In the genomic region with DNA sequence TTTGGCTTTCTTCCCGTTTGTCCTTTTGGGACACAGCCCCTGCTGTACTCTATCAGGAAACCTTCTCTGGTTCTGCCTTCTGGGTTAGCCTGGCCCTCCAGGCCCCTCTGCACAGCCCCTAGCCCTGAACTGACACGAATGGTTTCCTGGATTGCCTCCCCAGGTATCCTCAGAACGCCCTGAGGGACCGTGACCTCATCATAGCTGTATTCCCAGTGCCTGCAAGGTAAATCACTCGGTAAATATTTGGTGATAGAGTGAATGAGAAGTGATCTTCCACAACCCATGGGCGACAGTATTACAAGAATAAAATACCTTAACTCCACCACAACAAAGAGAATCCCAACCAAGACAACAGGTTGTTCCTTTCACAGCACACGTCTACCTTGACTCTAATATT, we compare ENCODE assay signal across 17 cellular contexts.
"Had no signal": no experiment of that assay in that cellular context is flagged by ENCODE, and none has a peak within 500 bp of the region (broad histone marks: within the 10 kb centered on the region; RNA-seq: fewer than 3 reads in every experiment).

No MANE protein-coding gene starts in this region.

- H3K27ac ChIP-seq: cardiac muscle cell, esophagus squamous epithelium, thyroid gland had no signal

- ATAC-seq: activated CD4-positive, alpha-beta T cell treated with anti-CD3 and anti-CD28 coated beads for 36 hours; activated naive CD4-positive, alpha-beta T cell treated with anti-CD3 and anti-CD28 coated beads, Interleukin-2, amount 50 U/mL, for 72 hours; naive thymus-derived CD8-positive, alpha-beta T cell had no signal

- H3K4me3 Mint-ChIP-seq: activated CD4-positive, alpha-beta memory T cell treated with anti-CD3 and anti-CD28 coated beads for 36 hours; activated CD4-positive, alpha-beta T cell treated with anti-CD3 and anti-CD28 coated beads for 36 hours; activated T-helper 1 cell treated with anti-CD3 and anti-CD28 coated beads, Interleukin-12 subunit alpha, Interleukin-12 subunit beta, Interleukin-2, Interleukin-4 antibody, amounts not matched to agents 30 ng/mL and 10 ng/mL and 1 ng/mL, durations not matched to agents 14 hours and 24 hours and 36 hours; memory B cell; naive thymus-derived CD8-positive, alpha-beta T cell had no signal

- H3K9me3 Mint-ChIP-seq: activated CD4-positive, alpha-beta memory T cell treated with anti-CD3 and anti-CD28 coated beads for 36 hours; activated naive CD4-positive, alpha-beta T cell treated with anti-CD3 and anti-CD28 coated beads, Interleukin-2, amount 50 U/mL, for 72 hours; activated T-helper 1 cell treated with anti-CD3 and anti-CD28 coated beads, Interleukin-12 subunit alpha, Interleukin-12 subunit beta, Interleukin-2, Interleukin-4 antibody, amounts not matched to agents 30 ng/mL and 10 ng/mL and 1 ng/mL, durations not matched to agents 14 hours and 24 hours and 36 hours; memory B cell; naive thymus-derived CD8-positive, alpha-beta T cell had no signal

- H3K4me3 ChIP-seq: cardiac muscle cell, esophagus squamous epithelium, thyroid gland had no signal

- H3K27ac Mint-ChIP-seq: activated CD4-positive, alpha-beta memory T cell treated with anti-CD3 and anti-CD28 coated beads for 36 hours; activated CD4-positive, alpha-beta T cell treated with anti-CD3 and anti-CD28 coated beads for 36 hours; activated T-helper 1 cell treated with anti-CD3 and anti-CD28 coated beads, Interleukin-12 subunit alpha, Interleukin-12 subunit beta, Interleukin-2, Interleukin-4 antibody, amounts not matched to agents 30 ng/mL and 10 ng/mL and 1 ng/mL, durations not matched to agents 14 hours and 24 hours and 36 hours; memory B cell; naive thymus-derived CD8-positive, alpha-beta T cell had no signal

- H3K9me3 ChIP-seq: esophagus squamous epithelium, thyroid gland had no signal

- H3K27me3 ChIP-seq: cardiac muscle cell, esophagus squamous epithelium, thyroid gland had no signal

- H3K36me3 Mint-ChIP-seq: activated naive CD4-positive, alpha-beta T cell treated with anti-CD3 and anti-CD28 coated beads, Interleukin-2, amount 50 U/mL, for 72 hours had no signal

- H3K4me1 Mint-ChIP-seq: activated CD4-positive, alpha-beta T cell treated with anti-CD3 and anti-CD28 coated beads for 36 hours; memory B cell had no signal

- DNase-seq: activated CD4-positive, alpha-beta memory T cell treated with anti-CD3 and anti-CD28 coated beads for 36 hours; activated CD4-positive, alpha-beta T cell treated with anti-CD3 and anti-CD28 coated beads for 36 hours; activated gamma-delta T cell treated with Interleukin-2 at 50 U/mL for 16 hours; activated T-cell treated with anti-CD3 and anti-CD28 coated beads for 4 hours; dermis blood vessel endothelial cell; effector memory CD4-positive, alpha-beta T cell; esophagus squamous epithelium; naive thymus-derived CD8-positive, alpha-beta T cell; posterior cingulate gyrus; stimulated activated CD4-positive, alpha-beta T cell treated with anti-CD3 and anti-CD28 coated beads, Interleukin-12 subunit alpha, Interleukin-12 subunit beta, amount 100 ng/mL, for 4 hours; stimulated activated CD4-positive, alpha-beta T cell treated with anti-CD3 and anti-CD28 coated beads, Interleukin-1b, Interleukin-23, amount 100 ng/mL, for 48 hours; stimulated activated naive CD4-positive, alpha-beta T cell treated with Interleukin-2 at 50 U/mL for 16 hours had no signal

- H3K27me3 Mint-ChIP-seq: activated CD4-positive, alpha-beta memory T cell treated with anti-CD3 and anti-CD28 coated beads for 36 hours; activated CD4-positive, alpha-beta T cell treated with anti-CD3 and anti-CD28 coated beads for 36 hours; memory B cell; naive thymus-derived CD8-positive, alpha-beta T cell had no signal

- H3K36me3 ChIP-seq: cardiac muscle cell, esophagus squamous epithelium, thyroid gland had no signal
